Comparison of ENCODE assay signal across 23 cellular contexts in the genomic region with DNA sequence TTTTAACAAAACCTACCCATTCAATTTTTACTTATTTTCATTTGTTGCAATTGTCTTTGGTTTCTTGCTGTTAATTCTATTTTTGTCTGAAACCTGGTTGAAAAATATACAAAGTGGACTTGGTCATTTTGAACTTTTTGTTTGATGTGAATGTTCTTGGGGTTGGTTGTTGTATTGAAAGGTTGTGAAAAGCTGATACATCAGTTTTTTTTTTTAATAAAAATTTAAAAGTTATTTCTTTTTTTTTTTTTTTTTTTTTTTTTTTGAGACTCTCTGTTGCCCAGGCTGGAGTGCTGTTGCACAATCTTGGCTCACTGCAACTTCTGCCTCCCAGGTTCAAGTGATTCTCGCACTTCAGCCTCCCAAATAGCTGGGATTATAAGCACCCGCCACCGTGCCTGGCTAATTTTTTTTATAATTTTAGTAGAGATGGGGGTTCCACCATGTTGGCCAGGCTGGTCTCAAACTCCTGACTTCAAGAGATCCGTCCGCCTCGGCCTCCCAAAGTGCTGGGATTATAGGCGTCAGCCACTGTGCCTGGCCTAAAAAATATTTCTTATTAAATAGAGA.
"Had no signal": no experiment of that assay in that cellular context is flagged by ENCODE, and none has a peak within 500 bp of the region (broad histone marks: within the 10 kb centered on the region; RNA-seq: fewer than 3 reads in every experiment).

No MANE protein-coding gene starts in this region.

- H3K27me3 ChIP-seq: ascending aorta, brain microvascular endothelial cell, hepatocyte, sigmoid colon had no signal

- H3K4me3 ChIP-seq: ascending aorta, hepatocyte, sigmoid colon, smooth muscle cell had no signal

- H3K36me3 ChIP-seq: ascending aorta, brain microvascular endothelial cell, sigmoid colon had no signal

- DNase-seq: activated CD4-positive, alpha-beta T cell treated with anti-CD3 and anti-CD28 coated beads for 1 hour; activated CD4-positive, alpha-beta T cell treated with anti-CD3 and anti-CD28 coated beads, Interleukin-2, amount 50 U/mL, for 1 hour; activated CD8-positive, alpha-beta T cell treated with anti-CD3 and anti-CD28 coated beads, Interleukin-2, amount 10 ng/mL, durations not matched to agents 7 days and 5 days; activated gamma-delta T cell treated with Interleukin-2 at 50 U/mL for 16 hours; activated T-cell treated with anti-CD3 and anti-CD28 coated beads, Interleukin-2, amount 50 U/mL, for 1 hour; brain microvascular endothelial cell; central memory CD4-positive, alpha-beta T cell; dermis blood vessel endothelial cell; effector CD8-positive, alpha-beta T cell; erythroblast; glutamatergic neuron; kidney glomerular epithelial cell; mesendoderm; naive B cell; occipital lobe; sigmoid colon; stimulated activated CD4-positive, alpha-beta T cell treated with anti-CD3 and anti-CD28 coated beads, Interleukin-15, amount 100 ng/mL, for 24 hours; stimulated activated CD8-positive, alpha-beta memory T cell treated with anti-CD3 and anti-CD28 coated beads, Interleukin-4, amount 100 ng/mL, for 48 hours; stimulated activated naive B cell treated with anti-CD40 and anti-IgM and Interleukin-4, amounts not matched to agents 10 μg/mL and 1 μg/mL and 100 μg/mL, for 72 hours; trophoblast cell had no signal

- H2AFZ ChIP-seq: hepatocyte had no signal

- H3K9me3 ChIP-seq: ascending aorta, sigmoid colon had no signal

- H3K4me2 ChIP-seq: hepatocyte, smooth muscle cell had no signal

- H3K27ac ChIP-seq: ascending aorta, brain microvascular endothelial cell, hepatocyte had no signal
